ENCODE assay signal across 8 cellular contexts in the genomic region with DNA sequence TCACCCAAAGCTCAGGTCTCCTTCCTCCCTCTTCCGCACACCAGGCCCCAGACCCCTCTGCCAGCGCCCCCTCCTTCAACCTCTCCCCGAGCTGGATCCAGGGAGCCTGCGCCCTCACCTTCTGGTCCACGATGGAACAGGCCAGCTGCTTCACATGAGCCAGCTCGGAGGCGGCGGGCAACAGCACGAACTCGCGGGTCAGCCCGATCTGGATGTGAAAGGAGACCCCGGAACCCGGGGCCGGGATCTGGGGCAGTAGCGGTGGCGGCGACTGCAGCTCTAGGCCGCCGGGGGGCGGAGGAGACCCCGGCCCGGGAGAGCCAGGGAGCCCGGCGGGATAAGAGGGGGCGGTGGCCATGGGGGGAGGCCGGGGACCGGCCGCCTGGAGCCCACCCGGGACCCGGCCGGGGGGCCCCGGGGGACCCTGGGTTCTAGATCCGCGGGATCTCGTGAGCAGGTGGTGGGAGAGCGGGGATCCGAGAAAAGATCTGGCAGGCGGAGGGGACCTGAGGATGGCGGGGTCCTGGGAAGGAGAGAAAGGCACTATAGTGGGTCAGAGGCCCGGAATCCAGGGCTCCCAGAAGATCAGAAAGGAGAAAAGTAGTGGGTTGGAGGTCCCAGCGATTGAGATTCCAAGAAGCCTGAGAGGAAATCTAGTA. TPM values are rescaled to one million over a fixed set of nuclear protein-coding genes. Genes with fewer than 3 reads are reported as not detected.
DNase-seq lines count a peak whose midpoint lies in the region; ATAC-seq and TF ChIP-seq lines count a peak whose summit lies in the region.

No MANE protein-coding gene starts in this region.

- TF ChIP-seq CTCF in HFFc6 (IDR thresholded peaks at IDR 0.05), result peak; percentile 30

- H3K27me3 ChIP-seq in ACC112 (ENCODE audit: insufficient read depth, low read length) (no peaks in the 10 kb centered on the region), iPS-20b (ENCODE audit: insufficient read depth, low read length) (no peaks in the 10 kb centered on the region)

- CTCF ChIA-PET in activated naive CD4-positive, alpha-beta T cell treated with anti-CD3 and anti-CD28 coated beads, Interleukin-2, amount 10 ng/mL, durations not matched to agents 7 days and 5 days (lab: Charles Lee), result interaction anchor here (3.3 to 4.0 kb wide), 2 partner anchors 11 to 12 kb away, joined by 32 to 40 read pairs; no protein-coding TSS in a partner anchor

- H2AFZ ChIP-seq in ACC112 (ENCODE audit: low read length, unreplicated experiment), result peak overlapping the region; percentile 25

- H3K27me3 Mint-ChIP-seq in HFFc6 (ENCODE audit: insufficient read depth), result peaks cover 2% of the 10 kb centered on the region; the same call in 1 of the 2 replicates
- H3K27me3 Mint-ChIP-seq in activated naive CD4-positive, alpha-beta T cell treated with anti-CD3 and anti-CD28 coated beads, Interleukin-2, amount 10 ng/mL, durations not matched to agents 7 days and 5 days, result no peaks in the 10 kb centered on the region
- H3K27me3 Mint-ChIP-seq in stimulated activated naive B cell treated with anti-CD40 and anti-IgM and Interleukin-4, amounts not matched to agents 10 μg/mL and 1 μg/mL and 100 μg/mL, for 72 hours, result no peaks in the 10 kb centered on the region

- peak overlapping the region; percentile 95 for H3K27ac Mint-ChIP-seq in HFFc6
- H3K27ac Mint-ChIP-seq in activated naive CD4-positive, alpha-beta T cell treated with anti-CD3 and anti-CD28 coated beads, Interleukin-2, amount 10 ng/mL, durations not matched to agents 7 days and 5 days, result peak overlapping the region; percentile 97
- peak overlapping the region; percentile 89 for H3K27ac Mint-ChIP-seq in stimulated activated naive B cell treated with anti-CD40 and anti-IgM and Interleukin-4, amounts not matched to agents 10 μg/mL and 1 μg/mL and 100 μg/mL, for 72 hours

- peak overlapping the region; percentile 94 for H3K4me3 Mint-ChIP-seq in HFFc6
- H3K4me3 Mint-ChIP-seq in activated naive CD4-positive, alpha-beta T cell treated with anti-CD3 and anti-CD28 coated beads, Interleukin-2, amount 10 ng/mL, durations not matched to agents 7 days and 5 days, result peak overlapping the region; percentile 96
- peak overlapping the region; percentile 91 to 95 for H3K4me3 Mint-ChIP-seq in stimulated activated naive B cell treated with anti-CD40 and anti-IgM and Interleukin-4, amounts not matched to agents 10 μg/mL and 1 μg/mL and 100 μg/mL, for 72 hours

- H3K79me2 ChIP-seq in ACC112 (ENCODE audit: control insufficient read depth, insufficient read depth, low read length, unreplicated experiment), result peaks cover 30% of the 10 kb centered on the region

- H3K9me3 ChIP-seq in iPS-20b (ENCODE audit: insufficient read depth, low read depth, low read length), result no peaks in the 10 kb centered on the region

- DNase-seq in HFFc6 (no peak), NCI-H1105 (lab: John Stamatoyannopoulos, UW) (no peak), ureter (ENCODE audit: low spot score) (no peak)
- DNase-seq in activated naive CD4-positive, alpha-beta T cell treated with anti-CD3 and anti-CD28 coated beads, Interleukin-2, amount 10 ng/mL, durations not matched to agents 7 days and 5 days, result peak; percentile 41
- DNase-seq in stimulated activated naive B cell treated with anti-CD40 and anti-IgM and Interleukin-4, amounts not matched to agents 10 μg/mL and 1 μg/mL and 100 μg/mL, for 72 hours, result no peak

- no peaks in the 10 kb centered on the region for H3K9me3 Mint-ChIP-seq in HFFc6
- no peaks in the 10 kb centered on the region for H3K9me3 Mint-ChIP-seq in activated naive CD4-positive, alpha-beta T cell treated with anti-CD3 and anti-CD28 coated beads, Interleukin-2, amount 10 ng/mL, durations not matched to agents 7 days and 5 days
- H3K9me3 Mint-ChIP-seq in stimulated activated naive B cell treated with anti-CD40 and anti-IgM and Interleukin-4, amounts not matched to agents 10 μg/mL and 1 μg/mL and 100 μg/mL, for 72 hours, result no peaks in the 10 kb centered on the region

- peaks cover 9% of the 10 kb centered on the region for H3K4me1 ChIP-seq in ACC112 (ENCODE audit: control insufficient read depth, insufficient read depth, low read length, unreplicated experiment)
- H3K4me1 ChIP-seq in iPS-20b (ENCODE audit: insufficient read depth, low read length), result peaks cover 19% of the 10 kb centered on the region; the same call in 1 of the 2 replicates

- no peaks in the 10 kb centered on the region for H3K36me3 ChIP-seq in ACC112 (ENCODE audit: insufficient read depth, low read length)
- peaks cover 14% of the 10 kb centered on the region for H3K36me3 ChIP-seq in iPS-20b (ENCODE audit: insufficient read depth, low read depth, low read length)

- H3K27ac ChIP-seq in ACC112 (ENCODE audit: low read depth, low read length), result peak overlapping the region; percentile 34; the same call in 1 of the 2 replicates
- peak overlapping the region; percentile 53 for H3K27ac ChIP-seq in iPS-20b (ENCODE audit: low read length)

- H3K9ac ChIP-seq in iPS-20b (ENCODE audit: low read depth, low read length), result peak overlapping the region; percentile 89; the same call in 1 of the 2 replicates

- H3K36me3 Mint-ChIP-seq in HFFc6 (ENCODE audit: low read depth), result peaks cover 7% of the 10 kb centered on the region
- peaks cover 49% of the 10 kb centered on the region for H3K36me3 Mint-ChIP-seq in activated naive CD4-positive, alpha-beta T cell treated with anti-CD3 and anti-CD28 coated beads, Interleukin-2, amount 10 ng/mL, durations not matched to agents 7 days and 5 days
- peaks cover 31 to 51% of the 10 kb centered on the region in 2 donors for H3K36me3 Mint-ChIP-seq in stimulated activated naive B cell treated with anti-CD40 and anti-IgM and Interleukin-4, amounts not matched to agents 10 μg/mL and 1 μg/mL and 100 μg/mL, for 72 hours

- ATAC-seq in stimulated activated naive B cell treated with anti-CD40 and anti-IgM and Interleukin-4, amounts not matched to agents 10 μg/mL and 1 μg/mL and 100 μg/mL, for 72 hours (replicated peaks), result no peak
- no peak for ATAC-seq in HG03280 (IDR thresholded peaks at IDR 0.05; ENCODE audit: unreplicated experiment)

- H3K4me3 ChIP-seq in ACC112 (ENCODE audit: low read depth, low read length) (peak overlapping the region; percentile 91), iPS-20b (ENCODE audit: low read length) (peak overlapping the region; percentile 76)

- peaks cover 26% of the 10 kb centered on the region for H3K4me1 Mint-ChIP-seq in HFFc6 (ENCODE audit: low read depth)
- peaks cover 47% of the 10 kb centered on the region for H3K4me1 Mint-ChIP-seq in activated naive CD4-positive, alpha-beta T cell treated with anti-CD3 and anti-CD28 coated beads, Interleukin-2, amount 10 ng/mL, durations not matched to agents 7 days and 5 days
- peaks cover 38 to 74% of the 10 kb centered on the region in 2 donors for H3K4me1 Mint-ChIP-seq in stimulated activated naive B cell treated with anti-CD40 and anti-IgM and Interleukin-4, amounts not matched to agents 10 μg/mL and 1 μg/mL and 100 μg/mL, for 72 hours

RNA-seq across cellular contexts. Expression of gene PRKD2, which starts 0.8 kb away (rescaled TPM):
- total RNA-seq in HFFc6 (2021; fragmentation: NEBNext Ultra II Directional; extraction: Animal tissue kit (Norgen Biotek cat#: 25700)), result 10 to 100 TPM; 35.3 to 42.2 (median 38.4) TPM
- total RNA-seq in ureter, result 57.1 TPM

RNA-seq across cellular contexts. Expression of gene FKRP, which starts 29.7 kb away (rescaled TPM):
- total RNA-seq in HFFc6 (2021; fragmentation: NEBNext Ultra II Directional; extraction: Animal tissue kit (Norgen Biotek cat#: 25700)), result 10 to 100 TPM; 31.4 to 36.8 (median 33.2) TPM
- 20.6 TPM for total RNA-seq in ureter

RNA-seq across cellular contexts. Expression of gene STRN4, which starts 30.1 kb away (rescaled TPM):
- total RNA-seq in HFFc6 (2021; fragmentation: NEBNext Ultra II Directional; extraction: Animal tissue kit (Norgen Biotek cat#: 25700)), result 10 to 100 TPM; 53.6 to 60.8 (median 58.3) TPM
- total RNA-seq in ureter, result 67.6 TPM

RNA-seq across cellular contexts. Expression of gene DACT3, which starts 55.2 kb away (rescaled TPM):
- total RNA-seq in HFFc6 (2021; fragmentation: NEBNext Ultra II Directional; extraction: Animal tissue kit (Norgen Biotek cat#: 25700)), result 10 to 100 TPM; 12.6 to 17.2 (median 15.5) TPM
- 25.6 TPM for total RNA-seq in ureter
